Comparison of ENCODE assay signal across 12 cellular contexts in genomic region chr17:64658931-64659330, GRCh38. TPM values are rescaled to one million over a fixed set of nuclear protein-coding genes. Genes with fewer than 3 reads are reported as not detected.
DNase-seq lines count a peak whose midpoint lies in the region; ATAC-seq, FAIRE-seq and TF ChIP-seq lines count a peak whose summit lies in the region.
"Had no signal": no experiment of that assay in that cellular context is flagged by ENCODE, and none has a peak within 500 bp of the region (broad histone marks: within the 10 kb centered on the region; RNA-seq: fewer than 3 reads in every experiment).

No MANE protein-coding gene starts in this region.

- H3K79me2 ChIP-seq in GM23248 (ENCODE audit: insufficient read depth) = peaks cover 88% of the 10 kb centered on the region

- in situ Hi-C loops in GM23248 (cut with MboI) = no loop called here

- no peak; the same call in 2 of the 3 replicates for ATAC-seq in RWPE2 (ENCODE audit: low read depth)
- no peak for ATAC-seq in GM19324 (IDR thresholded peaks at IDR 0.05; ENCODE audit: low FRiP score, unreplicated experiment)

- TF ChIP-seq CTCF in RWPE2 (IDR thresholded peaks at IDR 0.05; ENCODE audit: poor library complexity, severe bottlenecking) = no peak
- TF ChIP-seq CTCF in epithelial cell of esophagus (IDR thresholded peaks at IDR 0.05; ENCODE audit: insufficient read depth, low read depth, low read length, missing control alignments) = no peak
- no peak for TF ChIP-seq CTCF in nephron progenitor cell (IDR thresholded peaks at IDR 0.05)
- TF ChIP-seq CTCF in adrenal gland (IDR thresholded peaks at IDR 0.05) = no peak
- no peak for TF ChIP-seq CTCF in D721Med (IDR thresholded peaks at IDR 0.05; ENCODE audit: insufficient read depth, missing control alignments)

- peaks cover 38% of the 10 kb centered on the region for H3K4me1 ChIP-seq in GM23248 (ENCODE audit: insufficient read depth)
- peaks cover 29% of the 10 kb centered on the region for H3K4me1 ChIP-seq in RWPE2 (ENCODE audit: insufficient read depth, poor library complexity, severe bottlenecking)
- H3K4me1 ChIP-seq in adrenal gland (replicated peaks in 1 of 2) = peaks cover 24 to 38% of the 10 kb centered on the region in 2 donors

- no peaks in the 10 kb centered on the region for H3K27me3 ChIP-seq in GM23248 (replicated peaks; ENCODE audit: insufficient read depth)
- no peaks in the 10 kb centered on the region for H3K27me3 ChIP-seq in RWPE2 (ENCODE audit: insufficient read depth, poor library complexity, severe bottlenecking)
- H3K27me3 ChIP-seq in adrenal gland = no peaks in the 10 kb centered on the region

- no peak for TF ChIP-seq POLR2A in adrenal gland (IDR thresholded peaks at IDR 0.05)

- no peak overlapping the region for H3K27ac Mint-ChIP-seq in nephron progenitor cell
- H3K27ac Mint-ChIP-seq: T-helper 1 cell treated with Interleukin-12 subunit alpha and Interleukin-12 subunit beta and Interleukin-4 antibody, amounts not matched to agents 30 μg/mL and 1 μg/mL, for 36 hours had no signal

- peak overlapping the region; percentile 95 for H3K4me2 ChIP-seq in GM23248 (ENCODE audit: unreplicated experiment)

- H3K4me3 ChIP-seq in GM23248 (peak overlapping the region; percentile 93), RWPE2 (ENCODE audit: severe bottlenecking) (peak overlapping the region; percentile 5), epithelial cell of esophagus (ENCODE audit: low read length) (no peak overlapping the region), adrenal gland (no peak overlapping the region)

- peaks cover 14% of the 10 kb centered on the region; the same call in 1 of the 2 replicates for H3K36me3 ChIP-seq in GM23248 (ENCODE audit: low read depth)
- H3K36me3 ChIP-seq in RWPE2 (ENCODE audit: low read depth) = peaks cover 16% of the 10 kb centered on the region
- H3K36me3 ChIP-seq in adrenal gland (replicated peaks in 1 of 2) = no peaks in the 10 kb centered on the region

- peak overlapping the region; percentile 24 for H3K4me3 Mint-ChIP-seq in nephron progenitor cell
- H3K4me3 Mint-ChIP-seq: T-helper 1 cell treated with Interleukin-12 subunit alpha and Interleukin-12 subunit beta and Interleukin-4 antibody, amounts not matched to agents 30 μg/mL and 1 μg/mL, for 36 hours had no signal

- no peak for FAIRE-seq in D721Med (lab: Jason Lieb, UNC)

- peaks cover 10% of the 10 kb centered on the region for H3K27me3 Mint-ChIP-seq in nephron progenitor cell (ENCODE audit: low read depth, poor library complexity)

- DNase-seq in GM23248 = peak; percentile 69
- no peak for DNase-seq in RWPE2 (ENCODE audit: low spot score)
- peak; percentile 58 for DNase-seq in epithelial cell of esophagus (ENCODE audit: low read depth)
- DNase-seq in nephron progenitor cell = no peak
- DNase-seq in NCI-H146 treated with DMSO at 0.1 percent for 48 hours (lab: John Stamatoyannopoulos, UW; ENCODE audit: unreplicated experiment) = no peak
- no peak for DNase-seq in adrenal gland
- no peak for DNase-seq in D721Med (ENCODE audit: insufficient read length, low spot score)
- DNase-seq: hippocampal formation; NCI-H748 treated with DMSO at 0.1 percent for 48 hours; stimulated activated CD4-positive, alpha-beta T cell treated with anti-CD3 and anti-CD28 coated beads, Interleukin-2, amount 100 ng/mL, for 24 hours had no signal

- H3K27ac ChIP-seq in GM23248 (peak overlapping the region; percentile 81), RWPE2 (ENCODE audit: poor library complexity, severe bottlenecking) (peak overlapping the region; percentile 92), adrenal gland (peak overlapping the region in 1 of 5 donors; percentile 11)

- H3K9me2 ChIP-seq in GM23248 (ENCODE audit: insufficient read depth) = no peaks in the 10 kb centered on the region

- H3F3A ChIP-seq in GM23248 (ENCODE audit: insufficient read depth) = peaks cover 81% of the 10 kb centered on the region

- peak overlapping the region; percentile 89 for H3K9ac ChIP-seq in GM23248

- no peaks in the 10 kb centered on the region for H4K20me1 ChIP-seq in GM23248 (ENCODE audit: insufficient read depth)

- peaks cover 30% of the 10 kb centered on the region for H3K36me3 Mint-ChIP-seq in nephron progenitor cell (ENCODE audit: low read depth)

- H3K9me3 ChIP-seq in GM23248 (ENCODE audit: low read depth) (no peaks in the 10 kb centered on the region), RWPE2 (ENCODE audit: severe bottlenecking) (peaks cover 4% of the 10 kb centered on the region), adrenal gland (replicated peaks in 1 of 3) (no peaks in the 10 kb centered on the region)

- H3K4me1 Mint-ChIP-seq in nephron progenitor cell = peaks cover 37% of the 10 kb centered on the region

- peaks cover 22% of the 10 kb centered on the region for H3K9me3 Mint-ChIP-seq in nephron progenitor cell

- intact Hi-C loops in adrenal gland (cut with DNase I) = no loop called here

- H2AFZ ChIP-seq in GM23248 = no peak overlapping the region

RNA-seq across cellular contexts. Expression of gene SMURF2, which starts 3.2 kb away (rescaled TPM):
- 157 and 159 TPM in 2 replicates for total RNA-seq in GM23248 (2014; rRNA removed; shearing (Covaris generic))
- polyA plus RNA-seq in GM23248 (2016; fragmentation: Nextera tagmentation; extraction: Ambion mirVana) = 50.8 and 54.3 TPM in 2 replicates
- total RNA-seq in adrenal gland = 10 to 100 TPM; 13.2 to 27.5 (median 16.6) TPM
- 10 to 100 TPM in 1 of 3 donors, 1 to 10 TPM in 2; 7.7 to 15.8 (median 7.9) TPM for polyA plus RNA-seq in adrenal gland

Comparison
In these comparisons a context has a peak if more than half of its experiments do, and no peak if none do; other contexts are left out.
1. DNase-seq: peak in GM23248 (single experiment) and epithelial cell of esophagus (single experiment); none in RWPE2 (single experiment), nephron progenitor cell (single experiment), NCI-H146 treated with DMSO at 0.1 percent for 48 hours (single experiment), adrenal gland (0 of 7) and D721Med (single experiment).
2. H3K4me3 ChIP-seq: peak in GM23248 (single experiment) and RWPE2 (single experiment); none in epithelial cell of esophagus (single experiment) and adrenal gland (0 of 4).